1 cellular context compared by ENCODE assay signal in genomic region chr13:99690426-99691189, GRCh38.
TF ChIP-seq lines count a peak whose summit lies in the region.

No MANE protein-coding gene starts in this region.

TF ChIP-seq in H1, 55 proteins besides CTCF, POLR2A, EP300 and RAD21 (continued from another document):
- TF ChIP-seq CHD1 (IDR thresholded peaks at IDR 0.05; ENCODE audit: low read depth, low read length): no peak; the same call in 1 of the 2 replicates
- no peak for TF ChIP-seq EZH2 (IDR thresholded peaks at IDR 0.05; ENCODE audit: low read depth, low read length, severe bottlenecking)
- no peak for TF ChIP-seq ASH2L (IDR thresholded peaks at IDR 0.05; ENCODE audit: low read length)
- no peak for TF ChIP-seq GTF2F1 (IDR thresholded peaks at IDR 0.05; ENCODE audit: borderline replicate concordance, low read depth, low read length)
- no peak for TF ChIP-seq TCF12 (IDR thresholded peaks at IDR 0.05; ENCODE audit: low read depth, low read length)
- TF ChIP-seq POLR2AphosphoS5 (IDR thresholded peaks at IDR 0.05; ENCODE audit: low read depth, low read length): peak; percentile 64
- TF ChIP-seq HDAC6 (IDR thresholded peaks at IDR 0.05; ENCODE audit: low read depth, low read length): no peak
- 0 out of 2 replicates have a peak, but pooled peaks have one; percentile 45 for TF ChIP-seq ATF2 (IDR thresholded peaks at IDR 0.05; ENCODE audit: low read length)
- TF ChIP-seq CREB1 (IDR thresholded peaks at IDR 0.05): no peak
- no peak for TF ChIP-seq CTBP2 (IDR thresholded peaks at IDR 0.05; ENCODE audit: borderline replicate concordance, insufficient read depth, insufficient read length, low read length)
- no peak for TF ChIP-seq NRF1 (IDR thresholded peaks at IDR 0.05; ENCODE audit: low read depth, low read length)
- TF ChIP-seq CHD2 (IDR thresholded peaks at IDR 0.05; ENCODE audit: low read length): no peak
- TF ChIP-seq YY1 (IDR thresholded peaks at IDR 0.05; ENCODE audit: low read depth, low read length): 0 out of 2 replicates have a peak, but pooled peaks have one; percentile 18
- TF ChIP-seq POU5F1 (IDR thresholded peaks at IDR 0.05; ENCODE audit: low read depth, low read length): no peak
- no peak for TF ChIP-seq TAF1 (IDR thresholded peaks at IDR 0.05; ENCODE audit: low read depth, low read length)
- TF ChIP-seq SIX5 (IDR thresholded peaks at IDR 0.05; ENCODE audit: low read depth, low read length): no peak
- TF ChIP-seq HDAC2 (IDR thresholded peaks at IDR 0.05; ENCODE audit: borderline replicate concordance in 1 of 2, low read depth in 2 of 2, low read length in 2 of 2): peak in 1 of 2 experiments; percentile 59; a peak in 1 of 4 replicates
- TF ChIP-seq CHD7 (IDR thresholded peaks at IDR 0.05; ENCODE audit: insufficient replicate concordance, low read length): no peak
- no peak for TF ChIP-seq EGR1 (IDR thresholded peaks at IDR 0.05; ENCODE audit: borderline replicate concordance, low read depth, low read length)
